ENCODE assay signal across 8 cellular contexts in the genomic region with DNA sequence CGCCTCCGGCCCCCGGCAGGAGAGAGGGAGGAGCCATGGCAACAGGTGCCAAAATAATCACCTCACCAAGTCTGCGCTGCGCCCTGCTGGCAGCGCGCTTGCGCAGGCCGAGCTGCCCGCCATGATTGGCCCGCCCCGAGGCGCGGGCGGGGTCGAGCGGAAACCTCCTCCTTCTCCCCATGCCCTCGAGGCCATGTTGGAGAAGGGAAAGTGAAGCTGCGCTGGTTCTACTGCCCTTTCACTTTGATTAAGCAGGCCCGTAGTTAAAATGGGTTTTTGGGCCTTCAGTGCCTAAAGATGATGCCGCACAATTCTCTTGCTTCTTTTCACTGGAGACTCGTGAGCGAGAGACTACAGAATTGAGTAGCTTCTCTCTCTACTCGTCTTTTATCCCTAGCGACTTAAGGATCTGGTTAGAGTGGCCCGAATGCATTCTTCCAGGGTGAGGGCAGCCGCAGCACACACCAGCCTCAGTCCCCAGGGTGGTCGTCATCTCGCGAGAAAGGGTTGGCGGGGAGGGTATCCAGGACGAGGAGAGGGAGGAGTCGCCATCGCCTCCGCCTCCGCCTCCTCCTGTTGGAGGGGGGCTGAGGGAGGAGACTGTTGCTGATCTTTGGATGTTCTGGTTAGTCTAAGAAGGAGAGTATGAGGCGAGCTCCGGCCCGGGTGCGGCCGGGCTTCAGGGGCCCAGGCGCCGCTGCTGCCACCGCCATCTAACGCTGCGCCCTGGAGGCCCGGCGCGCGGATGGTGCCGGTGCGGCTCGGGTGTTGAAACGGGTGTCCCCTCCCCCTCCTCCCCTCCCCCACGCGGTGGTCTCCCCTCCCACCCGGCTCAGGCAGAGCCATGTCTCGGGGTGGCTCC. TPM values are rescaled to one million over a fixed set of nuclear protein-coding genes. Genes with fewer than 3 reads are reported as not detected.
A peak's percentile ranks its signal among the peaks of the same experiment; 100 is the strongest.
DNase-seq lines count a peak whose midpoint lies in the region; ATAC-seq, FAIRE-seq and TF ChIP-seq lines count a peak whose summit lies in the region.

A gene with protein sequence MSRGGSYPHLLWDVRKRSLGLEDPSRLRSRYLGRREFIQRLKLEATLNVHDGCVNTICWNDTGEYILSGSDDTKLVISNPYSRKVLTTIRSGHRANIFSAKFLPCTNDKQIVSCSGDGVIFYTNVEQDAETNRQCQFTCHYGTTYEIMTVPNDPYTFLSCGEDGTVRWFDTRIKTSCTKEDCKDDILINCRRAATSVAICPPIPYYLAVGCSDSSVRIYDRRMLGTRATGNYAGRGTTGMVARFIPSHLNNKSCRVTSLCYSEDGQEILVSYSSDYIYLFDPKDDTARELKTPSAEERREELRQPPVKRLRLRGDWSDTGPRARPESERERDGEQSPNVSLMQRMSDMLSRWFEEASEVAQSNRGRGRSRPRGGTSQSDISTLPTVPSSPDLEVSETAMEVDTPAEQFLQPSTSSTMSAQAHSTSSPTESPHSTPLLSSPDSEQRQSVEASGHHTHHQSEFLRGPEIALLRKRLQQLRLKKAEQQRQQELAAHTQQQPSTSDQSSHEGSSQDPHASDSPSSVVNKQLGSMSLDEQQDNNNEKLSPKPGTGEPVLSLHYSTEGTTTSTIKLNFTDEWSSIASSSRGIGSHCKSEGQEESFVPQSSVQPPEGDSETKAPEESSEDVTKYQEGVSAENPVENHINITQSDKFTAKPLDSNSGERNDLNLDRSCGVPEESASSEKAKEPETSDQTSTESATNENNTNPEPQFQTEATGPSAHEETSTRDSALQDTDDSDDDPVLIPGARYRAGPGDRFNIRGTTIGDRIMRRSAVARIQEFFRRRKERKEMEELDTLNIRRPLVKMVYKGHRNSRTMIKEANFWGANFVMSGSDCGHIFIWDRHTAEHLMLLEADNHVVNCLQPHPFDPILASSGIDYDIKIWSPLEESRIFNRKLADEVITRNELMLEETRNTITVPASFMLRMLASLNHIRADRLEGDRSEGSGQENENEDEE (plus strand): TSS at position 616 of the 862 bp plus-strand sequence. CDS start 229 bp downstream, at position 845.

- H3K27me3 ChIP-seq in keratinocyte (ENCODE audit: control insufficient read depth, extremely low read depth, insufficient read depth, low read length) = no peaks in the 10 kb centered on the region

- TF ChIP-seq CTCF in keratinocyte (optimal IDR thresholded peaks at IDR 0.05 in 1 of 3, IDR thresholded peaks at IDR 0.05 in 1 of 3, conservative IDR thresholded peaks at IDR 0.05 in 1 of 3; ENCODE audit: extremely low read depth in 1 of 3, insufficient read depth in 2 of 3, low read length in 3 of 3) = no peak

- peaks cover 3% of the 10 kb centered on the region for H3K4me1 ChIP-seq in keratinocyte (ENCODE audit: control insufficient read depth, extremely low read depth, insufficient read depth, low read length)

- peak within 1 kb of the TSS; percentile 83 to 94 (median 87) for H3K4me3 ChIP-seq in keratinocyte (ENCODE audit: control insufficient read depth in 2 of 3, extremely low read depth in 1 of 3, insufficient read depth in 2 of 3, low read depth in 1 of 3, low read length in 3 of 3)

- H3K9ac ChIP-seq in keratinocyte (ENCODE audit: control insufficient read depth, extremely low read depth, insufficient read depth, low read length) = peak within 1 kb of the TSS; percentile 92

- peak; percentile 80 for ATAC-seq in HG03432 (IDR thresholded peaks at IDR 0.05; ENCODE audit: unreplicated experiment)

- peak within 1 kb of the TSS; percentile 96 for H3K27ac ChIP-seq in keratinocyte (ENCODE audit: control insufficient read depth, insufficient read depth, low read length)

- peak within 1 kb of the TSS; percentile 95 for H3K4me2 ChIP-seq in keratinocyte (ENCODE audit: control insufficient read depth, extremely low read depth, insufficient read depth, low read depth, low read length)

- H4K20me1 ChIP-seq in keratinocyte (ENCODE audit: control insufficient read depth, extremely low read depth, insufficient read depth, low read length) = no peaks in the 10 kb centered on the region

- H3K9me1 ChIP-seq in keratinocyte (ENCODE audit: control insufficient read depth, extremely low read depth, insufficient read depth, low read length) = no peaks in the 10 kb centered on the region

- H3K79me2 ChIP-seq in keratinocyte (ENCODE audit: control insufficient read depth, insufficient read depth, low read length) = peaks cover 69% of the 10 kb centered on the region

- TF ChIP-seq POLR2A in GM19099 (IDR thresholded peaks at IDR 0.05; ENCODE audit: extremely low read depth, insufficient read length, low read depth) = peak; percentile 91

- no peaks in the 10 kb centered on the region for H3K36me3 ChIP-seq in keratinocyte (ENCODE audit: control insufficient read depth in 2 of 2, extremely low read depth in 1 of 2, insufficient read depth in 2 of 2, low read length in 2 of 2)

- no peaks in the 10 kb centered on the region for H3K9me3 ChIP-seq in keratinocyte (ENCODE audit: control insufficient read depth, low read depth, low read length)

- peak within 1 kb of the TSS; percentile 87 for H2AFZ ChIP-seq in keratinocyte (ENCODE audit: control insufficient read depth, low read length)

- peak; percentile 69 for FAIRE-seq in keratinocyte (lab: Jason Lieb, UNC)

- peak; percentile 100 for DNase-seq in AG20443 (ENCODE audit: low spot score)
- DNase-seq in NCI-H510A (lab: John Stamatoyannopoulos, UW) = peak; percentile 92
- peak; percentile 96 for DNase-seq in activated CD4-positive, alpha-beta T cell treated with anti-CD3 and anti-CD28 coated beads for 1 hour
- peak; percentile 97 for DNase-seq in cerebellum (ENCODE audit: low spot score)
- peak; percentile 88 for DNase-seq in keratinocyte (ENCODE audit: low read depth, low spot score)
- DNase-seq in stimulated activated CD4-positive, alpha-beta T cell treated with anti-CD3 and anti-CD28 coated beads, Interleukin-15, amount 100 ng/mL, for 1 hour (ENCODE audit: low read depth in 1 of 2, low spot score in 1 of 2) = peak; percentile 93 to 96

- dilution Hi-C loops in keratinocyte (cut with MboI; ENCODE audit: extremely low pct_ligation_motif_present, low sequenced_read_pairs) = no loop called here

RNA-seq across cellular contexts. Expression of the gene that starts here (rescaled TPM):
- total RNA-seq in cerebellum = 52.2 TPM
- 70.0 to 109 TPM (median 78.6 TPM) in 3 replicates for polyA plus RNA-seq in keratinocyte
- polyA plus RNA-seq in keratinocyte (2011; ENCODE audit: low read depth) = 92.4 TPM
- 94.8 and 196 TPM in 2 replicates for polyA plus RNA-seq in keratinocyte (2011; cell fraction: cytosol; rRNA removed)
- polyA plus RNA-seq in keratinocyte (2011; cell fraction: nucleus; rRNA removed) = 74.5 and 77.5 TPM in 2 replicates
- 33.8 and 54.2 TPM in 2 replicates for polyA plus RNA-seq in keratinocyte (2012; ENCODE audit: low replicate concordance)
- 25.5 to 201 TPM (median 124 TPM) in 3 replicates for polyA minus RNA-seq in keratinocyte
- polyA minus RNA-seq in keratinocyte (2011; cell fraction: cytosol; rRNA and poly(A)+ RNA removed) = 54.7 TPM
- polyA minus RNA-seq in keratinocyte (2011; cell fraction: nucleus; rRNA and poly(A)+ RNA removed) = 52.5 and 99.5 TPM in 2 replicates

Comparison
In these comparisons a context has a peak if more than half of its experiments do, and no peak if none do; other contexts are left out.
1. Peak in every context shown above with its lines: DNase-seq, ATAC-seq, H3K4me3 ChIP-seq and H3K27ac ChIP-seq.